Comparison of ENCODE assay signal across 8 cellular contexts in the genomic region with DNA sequence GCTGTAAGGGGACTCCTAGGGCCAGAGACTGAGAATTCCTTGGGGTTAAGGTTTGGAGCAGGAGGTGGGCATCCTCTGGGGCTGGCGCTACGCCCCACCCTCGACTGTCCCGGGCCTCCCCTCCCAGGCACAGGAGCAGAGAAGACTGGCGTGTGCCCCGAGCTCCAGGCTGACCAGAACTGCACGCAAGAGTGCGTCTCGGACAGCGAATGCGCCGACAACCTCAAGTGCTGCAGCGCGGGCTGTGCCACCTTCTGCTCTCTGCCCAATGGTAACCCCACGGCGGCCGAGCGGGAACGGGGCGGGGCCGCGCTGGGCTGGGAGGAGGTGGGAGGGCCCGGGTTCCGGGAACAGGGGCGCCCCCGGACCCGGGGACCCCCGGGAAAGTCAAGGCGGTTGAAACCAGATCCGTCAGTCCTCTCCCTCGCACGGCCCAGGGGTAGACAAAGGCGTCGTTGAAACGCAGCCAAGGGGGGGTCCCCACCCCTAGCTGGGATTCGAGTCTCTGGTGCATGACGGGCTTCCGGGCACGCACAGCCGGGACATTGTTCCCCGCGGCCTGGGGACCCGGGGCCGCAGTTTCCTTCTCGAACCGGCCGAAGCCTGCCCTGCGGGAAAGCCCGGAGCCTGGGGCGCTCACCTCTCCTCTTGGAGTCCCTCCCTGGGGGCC. TPM values are rescaled to one million over a fixed set of nuclear protein-coding genes. Genes with fewer than 3 reads are reported as not detected.
DNase-seq lines count a peak whose midpoint lies in the region; ATAC-seq, FAIRE-seq and TF ChIP-seq lines count a peak whose summit lies in the region.

No MANE protein-coding gene starts in this region.

- FAIRE-seq in urothelium cell line (lab: Jason Lieb, UNC), result no peak

- 2% methylated on average over 50 of the region's 50 CpGs; no CpG with 5 or more reads in 1 of the 2 donors for WGBS in body of pancreas, 2 donors
- 0 to 1% (median 1%) methylated on average over 25 to 50 of the region's 50 CpGs for WGBS in spleen, 5 donors

- peak overlapping the region in 1 of 2 donors; percentile 13 for H3K4me3 ChIP-seq in CD4-positive, alpha-beta memory T cell (ENCODE audit: low read length in 2 of 2)
- H3K4me3 ChIP-seq in body of pancreas (peak overlapping the region in 1 of 2 donors; percentile 21), kidney epithelial cell (ENCODE audit: low read depth, low read length) (peak overlapping the region; percentile 41), spleen (peak overlapping the region; percentile 28 to 66 (median 42))

- H3K4me1 Mint-ChIP-seq in CD4-positive, alpha-beta memory T cell, result peaks cover 0 to 7% (median 3%) of the 10 kb centered on the region in 4 donors

- CTCF ChIA-PET in CD4-positive, alpha-beta memory T cell (lab: Charles Lee; ENCODE audit: partially characterized antibody), result no interaction called here

- no peak for DNase-seq in CD4-positive, alpha-beta memory T cell
- DNase-seq in NCI-H128 (lab: John Stamatoyannopoulos, UW; ENCODE audit: unreplicated experiment) (peak; percentile 45), body of pancreas (peak; percentile 41 to 65 (median 58)), kidney epithelial cell (ENCODE audit: low read depth) (no peak), spleen (no peak), urothelium cell line (ENCODE audit: low spot score) (no peak), HPDE6-E6E7 (ENCODE audit: extremely low spot score) (no peak)

- H3K4me3 Mint-ChIP-seq in CD4-positive, alpha-beta memory T cell, result peak overlapping the region; percentile 47 to 74 (median 66)

- POLR2A ChIA-PET in CD4-positive, alpha-beta memory T cell (lab: Charles Lee; ENCODE audit: partially characterized antibody), result no interaction called here

- peak; percentile 65 for ATAC-seq in GM19438 (IDR thresholded peaks at IDR 0.05; ENCODE audit: low read depth, unreplicated experiment)
- peak; percentile 79 for ATAC-seq in body of pancreas

- H3K27me3 Mint-ChIP-seq in CD4-positive, alpha-beta memory T cell, result peaks cover 45 to 55% of the 10 kb centered on the region in 2 donors

- H3K9me3 Mint-ChIP-seq in CD4-positive, alpha-beta memory T cell, result no peaks in the 10 kb centered on the region

- peaks cover 31% of the 10 kb centered on the region for H3K27me3 ChIP-seq in CD4-positive, alpha-beta memory T cell (ENCODE audit: insufficient read depth, low read length)
- H3K27me3 ChIP-seq in body of pancreas (peaks cover 0 to 8% of the 10 kb centered on the region in 2 donors), kidney epithelial cell (ENCODE audit: control insufficient read depth, insufficient read depth, low read length) (peaks cover 14% of the 10 kb centered on the region), spleen (replicated peaks in 1 of 7) (peaks cover 6 to 77% (median 33%) of the 10 kb centered on the region in 7 donors)

- TF ChIP-seq CTCF in body of pancreas (IDR thresholded peaks at IDR 0.05), result no peak
- no peak for TF ChIP-seq CTCF in kidney epithelial cell (IDR thresholded peaks at IDR 0.05; ENCODE audit: insufficient read depth, low read length, poor library complexity, severe bottlenecking)
- TF ChIP-seq CTCF in spleen (IDR thresholded peaks at IDR 0.05 in 8 of 11, conservative IDR thresholded peaks at IDR 0.05 in 3 of 11), result no peak

- H3K36me3 Mint-ChIP-seq in CD4-positive, alpha-beta memory T cell, result no peaks in the 10 kb centered on the region

- TF ChIP-seq POLR2A in body of pancreas (IDR thresholded peaks at IDR 0.05) (peak in 2 of 3 donors; percentile 34 to 50), spleen (IDR thresholded peaks at IDR 0.05) (no peak)

- no peak overlapping the region for H3K27ac ChIP-seq in CD4-positive, alpha-beta memory T cell (ENCODE audit: low read depth, low read length)
- H3K27ac ChIP-seq in body of pancreas (peak overlapping the region; percentile 38 to 72 (median 48)), spleen (no peak overlapping the region)

- no peaks in the 10 kb centered on the region for H3K9me3 ChIP-seq in CD4-positive, alpha-beta memory T cell (ENCODE audit: control insufficient read depth in 1 of 2, low read length in 2 of 2)
- no peaks in the 10 kb centered on the region for H3K9me3 ChIP-seq in body of pancreas
- no peaks in the 10 kb centered on the region for H3K9me3 ChIP-seq in spleen

- no peak overlapping the region for H3K27ac Mint-ChIP-seq in CD4-positive, alpha-beta memory T cell

- intact Hi-C loops in CD4-positive, alpha-beta memory T cell (cut with micrococcal nuclease), result no loop called here
- intact Hi-C loops in body of pancreas (cut with DNase I), result no loop called here
- intact Hi-C loops in spleen (cut with DNase I; ENCODE audit: low total_unique reads), result no loop called here

- no peaks in the 10 kb centered on the region for H3K36me3 ChIP-seq in CD4-positive, alpha-beta memory T cell (ENCODE audit: insufficient read depth, low read length)
- H3K36me3 ChIP-seq in body of pancreas (replicated peaks in 1 of 2; ENCODE audit: insufficient read depth in 1 of 2, low read depth in 2 of 2) (no peaks in the 10 kb centered on the region), kidney epithelial cell (ENCODE audit: control insufficient read depth, insufficient read depth, low read length) (no peaks in the 10 kb centered on the region), spleen (no peaks in the 10 kb centered on the region)

- H3K4me1 ChIP-seq in CD4-positive, alpha-beta memory T cell (ENCODE audit: insufficient read depth, low read length), result peaks cover 13% of the 10 kb centered on the region
- H3K4me1 ChIP-seq in body of pancreas (peaks cover 22% of the 10 kb centered on the region), spleen (peaks cover 10 to 23% (median 19%) of the 10 kb centered on the region in 6 donors)

RNA-seq across cellular contexts. Expression of gene WFDC2, which starts 0.8 kb away (rescaled TPM):
- 1 to 10 TPM in 1 of 2 experiments, under 1 TPM in 1; 0.73 to 1.6 TPM for total RNA-seq in CD4-positive, alpha-beta memory T cell
- not detected for polyA plus RNA-seq in CD4-positive, alpha-beta memory T cell
- total RNA-seq in body of pancreas (10 to 100 TPM in 1 of 2 donors, 1 to 10 TPM in 1; 3.0 to 11.9 TPM), kidney epithelial cell (78.5 and 84.9 TPM in 2 replicates), spleen (under 1 TPM in 2 of 7 donors, not detected in 5; 0.74 to 0.79 TPM)
- polyA plus RNA-seq in spleen, result 1 to 10 TPM in 1 of 3 donors, under 1 TPM in 2; 0.35 to 1.5 (median 0.58) TPM

RNA-seq across cellular contexts. Expression of gene SPINT3, which starts 45.0 kb away (rescaled TPM):
- not detected for total RNA-seq in CD4-positive, alpha-beta memory T cell
- polyA plus RNA-seq in CD4-positive, alpha-beta memory T cell, result not detected
- total RNA-seq in body of pancreas, result not detected
- not detected in 2 replicates for total RNA-seq in kidney epithelial cell
- not detected for total RNA-seq in spleen
- polyA plus RNA-seq in spleen, result not detected

RNA-seq across cellular contexts. Expression of gene PIGT, which starts 54.5 kb away (rescaled TPM):
- 10 to 100 TPM; 81.9 to 84.5 TPM for total RNA-seq in CD4-positive, alpha-beta memory T cell
- polyA plus RNA-seq in CD4-positive, alpha-beta memory T cell, result 10 to 100 TPM; 85.6 to 92.2 TPM
- 10 to 100 TPM; 38.6 to 50.3 TPM for total RNA-seq in body of pancreas
- 69.8 and 92.7 TPM in 2 replicates for total RNA-seq in kidney epithelial cell
- total RNA-seq in spleen, result 10 to 100 TPM; 60.2 to 82.8 (median 69.6) TPM
- 10 to 100 TPM; 42.5 to 51.0 (median 49.8) TPM for polyA plus RNA-seq in spleen

Comparison
In these comparisons a context has a peak if more than half of its experiments do, and no peak if none do; other contexts are left out.
1. DNase-seq: peak in NCI-H128 (single experiment) and body of pancreas (4 of 4); none in CD4-positive, alpha-beta memory T cell (0 of 5), kidney epithelial cell (single experiment), spleen (single experiment), urothelium cell line (single experiment) and HPDE6-E6E7 (single experiment).
2. H3K27ac ChIP-seq: peak in body of pancreas (4 of 4); none in CD4-positive, alpha-beta memory T cell (single experiment) and spleen (0 of 8).
3. POLR2A ChIP-seq: peak in body of pancreas (2 of 3); none in spleen (0 of 3).